ENCODE assay signal across 30 cellular contexts in the genomic region with DNA sequence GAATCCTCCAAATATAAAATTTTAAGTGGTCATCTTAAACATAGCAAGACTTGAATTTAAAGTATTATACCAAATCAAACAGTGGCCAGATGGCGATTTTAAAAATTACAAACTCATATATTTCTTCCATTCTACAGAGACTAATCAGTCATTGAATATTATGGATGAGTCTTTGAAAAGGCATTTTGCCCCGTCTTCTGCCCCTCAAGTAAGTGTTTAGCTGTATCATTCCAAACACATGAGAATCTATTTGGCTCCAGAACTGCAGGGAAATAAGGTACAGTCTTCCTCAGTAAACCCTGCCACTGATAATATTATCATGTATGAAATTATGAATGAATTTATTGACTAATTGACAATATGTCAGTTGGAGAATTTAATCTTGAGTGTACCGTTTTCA.
DNase-seq lines count a peak whose midpoint lies in the region; ATAC-seq and TF ChIP-seq lines count a peak whose summit lies in the region.
"Had no signal": no experiment of that assay in that cellular context is flagged by ENCODE, and none has a peak within 500 bp of the region (broad histone marks: within the 10 kb centered on the region; RNA-seq: fewer than 3 reads in every experiment).

No MANE protein-coding gene starts in this region.

- ATAC-seq in IMR-90 (ENCODE audit: low read depth): peak; percentile 19
- no peak for ATAC-seq in HG03520 (IDR thresholded peaks at IDR 0.05; ENCODE audit: unreplicated experiment)
- ATAC-seq: HepG2; pancreas; stimulated activated naive CD8-positive, alpha-beta T cell treated with anti-CD3 and anti-CD28 coated beads, Interleukin-15, Interleukin-2, amounts not matched to agents 100 U/mL and 50 U/mL, for 24 hours had no signal

- H2AK9ac ChIP-seq in IMR-90 (replicated peaks; ENCODE audit: low read depth, low read length, poor library complexity): no peak overlapping the region

- H3K4me3 Mint-ChIP-seq in CD8-positive, alpha-beta memory T cell: no peak overlapping the region
- H3K4me3 Mint-ChIP-seq: activated CD4-positive, alpha-beta memory T cell treated with anti-CD3 and anti-CD28 coated beads, Interleukin-2, amount 10 ng/mL, durations not matched to agents 7 days and 5 days; CD4-positive, alpha-beta T cell; neural crest cell; T-helper 2 cell treated with Interferon-gamma antibody and Interleukin-4, amounts not matched to agents 5 μg/mL and 100 μg/mL, for 36 hours had no signal

- peak overlapping the region; percentile 68; the same call in 1 of the 2 replicates for H3K4me2 ChIP-seq in IMR-90 (ENCODE audit: low read depth, low read length)

- POLR2A ChIA-PET in IMR-90 (lab: Charles Lee; ENCODE audit: unreplicated experiment): interaction anchor here (0.5 kb wide), 1 partner anchor 124 kb away, joined by 4 read pairs; no protein-coding TSS in a partner anchor
- POLR2A ChIA-PET in CD8-positive, alpha-beta memory T cell (lab: Charles Lee): no interaction called here

- H2AK5ac ChIP-seq in IMR-90 (ENCODE audit: low read depth, low read length): no peak overlapping the region

- peaks cover 0 to 2% (median 0%) of the 10 kb centered on the region in 5 donors for H3K9me3 Mint-ChIP-seq in CD8-positive, alpha-beta memory T cell
- H3K9me3 Mint-ChIP-seq: CD4-positive, alpha-beta T cell; neural crest cell; T-helper 2 cell treated with Interferon-gamma antibody and Interleukin-4, amounts not matched to agents 5 μg/mL and 100 μg/mL, for 36 hours had no signal

- BruUV-seq in IMR-90 (replicated peaks; lab: Mats Ljungman, UMichigan): no TSS peak

- CTCF ChIA-PET in IMR-90 (lab: Yijun Ruan, JAX): interaction anchor here (1.4 kb wide), 1 partner anchor 12 kb away, joined by 3 read pairs; no protein-coding TSS in a partner anchor
- CTCF ChIA-PET in CD8-positive, alpha-beta memory T cell (lab: Charles Lee): no interaction called here

- no peak overlapping the region for H3K4ac ChIP-seq in IMR-90 (ENCODE audit: low read depth, low read length)

- TF ChIP-seq CTCF in IMR-90 (conservative IDR thresholded peaks at IDR 0.05; ENCODE audit: low read depth, low read length): no peak
- no peak for TF ChIP-seq CTCF in foreskin fibroblast (IDR thresholded peaks at IDR 0.05; ENCODE audit: low read depth, low read length)

- H3K4me1 Mint-ChIP-seq in CD8-positive, alpha-beta memory T cell: no peaks in the 10 kb centered on the region
- H3K4me1 Mint-ChIP-seq: activated CD4-positive, alpha-beta memory T cell treated with anti-CD3 and anti-CD28 coated beads, Interleukin-2, amount 10 ng/mL, durations not matched to agents 7 days and 5 days had no signal

- no peak for TF ChIP-seq POLR2A in IMR-90 (IDR thresholded peaks at IDR 0.05; ENCODE audit: low read depth, low read length)

- no peaks in the 10 kb centered on the region for H3K27me3 Mint-ChIP-seq in CD8-positive, alpha-beta memory T cell
- H3K27me3 Mint-ChIP-seq: activated CD4-positive, alpha-beta memory T cell treated with anti-CD3 and anti-CD28 coated beads, Interleukin-2, amount 10 ng/mL, durations not matched to agents 7 days and 5 days; CD4-positive, alpha-beta T cell had no signal

- H3K14ac ChIP-seq in IMR-90 (replicated peaks; ENCODE audit: low read depth, low read length): no peak overlapping the region

- peaks cover 3% of the 10 kb centered on the region; the same call in 1 of the 2 replicates for H3K9me1 ChIP-seq in IMR-90 (ENCODE audit: insufficient read depth, low read length)

- H3K9me3 ChIP-seq in IMR-90 (ENCODE audit: control insufficient read depth, insufficient read depth, low read length): no peaks in the 10 kb centered on the region
- no peaks in the 10 kb centered on the region for H3K9me3 ChIP-seq in CD8-positive, alpha-beta memory T cell (ENCODE audit: low read length)
- H3K9me3 ChIP-seq: esophagus muscularis mucosa, left ventricle myocardium inferior, pancreas, testis had no signal

- no peak overlapping the region for H3K27ac ChIP-seq in IMR-90 (ENCODE audit: insufficient read depth, low read length)
- H3K27ac ChIP-seq in CD8-positive, alpha-beta memory T cell (ENCODE audit: low read depth, low read length): no peak overlapping the region
- H3K27ac ChIP-seq: cardiac muscle cell, esophagus muscularis mucosa, left ventricle myocardium inferior, pancreas, testis had no signal

- in situ Hi-C loops in IMR-90 (cut with MboI; ENCODE audit: low sequenced_read_pairs): no loop called here

- H3K79me1 ChIP-seq in IMR-90 (ENCODE audit: low read depth in 1 of 2, low read length in 2 of 2): peaks cover 0 to 4% of the 10 kb centered on the region in 2 experiments; a peak in 1 of 4 replicates

- dilution Hi-C loops in IMR-90 (cut with HindIII; ENCODE audit: low sequenced_read_pairs, unreplicated experiment): no loop called here

- intact Hi-C loops in IMR-90 (cut with micrococcal nuclease): no loop called here

- no peak overlapping the region for H2AFZ ChIP-seq in IMR-90 (replicated peaks; ENCODE audit: low read length, poor library complexity)

- H3K4me3 ChIP-seq in IMR-90 (ENCODE audit: insufficient read depth, low read depth, low read length): no peak overlapping the region
- H3K4me3 ChIP-seq in foreskin fibroblast (ENCODE audit: low read depth in 1 of 2, low read length in 2 of 2): no peak overlapping the region
- H3K4me3 ChIP-seq in CD8-positive, alpha-beta memory T cell (ENCODE audit: low read length): no peak overlapping the region
- H3K4me3 ChIP-seq: cardiac muscle cell, esophagus muscularis mucosa, left ventricle myocardium inferior, pancreas, testis had no signal

- no peak overlapping the region; a peak in 2 of 4 replicates for H4K8ac ChIP-seq in IMR-90 (ENCODE audit: low read depth in 2 of 2, low read length in 2 of 2)

- peak overlapping the region; percentile 98 for H2BK5ac ChIP-seq in IMR-90 (ENCODE audit: low read depth, low read length, poor library complexity, severe bottlenecking)

- H3K27ac Mint-ChIP-seq in CD8-positive, alpha-beta memory T cell: no peak overlapping the region
- H3K27ac Mint-ChIP-seq: activated CD4-positive, alpha-beta memory T cell treated with anti-CD3 and anti-CD28 coated beads, Interleukin-2, amount 10 ng/mL, durations not matched to agents 7 days and 5 days; CD4-positive, alpha-beta T cell; T-helper 2 cell treated with Interferon-gamma antibody and Interleukin-4, amounts not matched to agents 5 μg/mL and 100 μg/mL, for 36 hours had no signal

- no peak overlapping the region; the same call in 1 of the 2 replicates for H4K91ac ChIP-seq in IMR-90 (ENCODE audit: insufficient read depth, low read depth, low read length)

- peak; percentile 29 for DNase-seq in AG08396 (ENCODE audit: low spot score)
- peak; percentile 79 for DNase-seq in IMR-90
- peak; percentile 17 for DNase-seq in astrocyte of the hippocampus (ENCODE audit: low read depth, low spot score)
- peak; percentile 66 to 85 for DNase-seq in foreskin fibroblast
- no peak for DNase-seq in NCI-H446 treated with DMSO at 0.1 percent for 48 hours (lab: John Stamatoyannopoulos, UW)
- no peak for DNase-seq in CD8-positive, alpha-beta memory T cell
- no peak for DNase-seq in effector CD8-positive, alpha-beta T cell (lab: John Stamatoyannopoulos, UW)
- DNase-seq: activated CD4-positive, alpha-beta memory T cell treated with anti-CD3 and anti-CD28 coated beads, Interleukin-2, amount 10 ng/mL, durations not matched to agents 7 days and 5 days; activated CD4-positive, alpha-beta T cell treated with anti-CD3 and anti-CD28 coated beads for 1 hour; activated CD8-positive, alpha-beta memory T cell treated with anti-CD3 and anti-CD28 coated beads, Interleukin-2, amount 50 U/mL, for 48 hours; activated naive CD4-positive, alpha-beta T cell treated with anti-CD3 and anti-CD28 coated beads, Interleukin-2, amount 50 U/mL, for 16 hours; CD4-positive, alpha-beta T cell; cortex of kidney; DND-41; H7; Karpas-422; left ventricle myocardium inferior; NCI-H2029; pancreas; Right ventricle myocardium superior; small intestine; stimulated activated CD4-positive, alpha-beta T cell treated with anti-CD3 and anti-CD28 coated beads, Interleukin-1b, Interleukin-23, amount 100 ng/mL, for 48 hours; stimulated activated naive CD8-positive, alpha-beta T cell treated with anti-CD3 and anti-CD28 coated beads, Interleukin-15, Interleukin-2, amounts not matched to agents 100 U/mL and 50 U/mL, for 24 hours; testis had no signal

- no peak overlapping the region for H2BK15ac ChIP-seq in IMR-90 (ENCODE audit: low read depth, low read length)

- peak overlapping the region; percentile 94; the same call in 1 of the 2 replicates for H2BK20ac ChIP-seq in IMR-90 (ENCODE audit: low read depth, low read length)

- H4K20me1 ChIP-seq in IMR-90 (ENCODE audit: insufficient read depth, low read length): no peaks in the 10 kb centered on the region

- H4K5ac ChIP-seq in IMR-90 (ENCODE audit: low read depth, low read length): no peak overlapping the region

- peaks cover 24% of the 10 kb centered on the region for H3K4me1 ChIP-seq in IMR-90 (ENCODE audit: control insufficient read depth, insufficient read depth, low read length)
- no peaks in the 10 kb centered on the region for H3K4me1 ChIP-seq in CD8-positive, alpha-beta memory T cell (ENCODE audit: insufficient read depth, low read length)
- H3K4me1 ChIP-seq: left ventricle myocardium inferior, pancreas had no signal

- H2BK120ac ChIP-seq in IMR-90 (ENCODE audit: low read depth, low read length): peak overlapping the region; percentile 95; the same call in 1 of the 2 replicates

- no peaks in the 10 kb centered on the region for H3K36me3 Mint-ChIP-seq in CD8-positive, alpha-beta memory T cell

- H3K18ac ChIP-seq in IMR-90 (ENCODE audit: low read depth, low read length): peak overlapping the region; percentile 74; the same call in 1 of the 2 replicates

- no peak overlapping the region for H3K56ac ChIP-seq in IMR-90 (ENCODE audit: extremely low read depth, insufficient read depth, low read length)

- no peaks in the 10 kb centered on the region for H3K27me3 ChIP-seq in IMR-90 (ENCODE audit: control insufficient read depth, insufficient read depth, low read length)
- no peaks in the 10 kb centered on the region for H3K27me3 ChIP-seq in CD8-positive, alpha-beta memory T cell (ENCODE audit: insufficient read depth, low read length, poor library complexity, severe bottlenecking)
- H3K27me3 ChIP-seq: cardiac muscle cell, esophagus muscularis mucosa, pancreas, testis had no signal

- no peak for TF ChIP-seq RAD21 in IMR-90 (IDR thresholded peaks at IDR 0.05; ENCODE audit: low read length)

- no CpG with 5 or more reads among the region's 3 CpGs for WGBS in IMR-90 (ENCODE audit: extremely low coverage in 2 of 2, insufficient read length in 1 of 2), 2 experiments

- no peak overlapping the region for H3K23ac ChIP-seq in IMR-90 (ENCODE audit: low read depth, low read length)

- no peak overlapping the region for H3K9ac ChIP-seq in IMR-90 (ENCODE audit: low read depth, low read length)

- H3K36me3 ChIP-seq in IMR-90 (ENCODE audit: control insufficient read depth, insufficient read depth, low read length): no peaks in the 10 kb centered on the region
- H3K36me3 ChIP-seq in CD8-positive, alpha-beta memory T cell (ENCODE audit: insufficient read depth, low read length): no peaks in the 10 kb centered on the region
- H3K36me3 ChIP-seq: cardiac muscle cell, esophagus muscularis mucosa, left ventricle myocardium inferior, pancreas had no signal

TF ChIP-seq in IMR-90, 13 proteins besides CTCF, POLR2A, EP300 and RAD21 (continues in another document):
- TF ChIP-seq NFE2L2 (IDR thresholded peaks at IDR 0.05; ENCODE audit: low read depth, low read length) (no peak), FOS (IDR thresholded peaks at IDR 0.05; ENCODE audit: low read depth, low read length) (no peak)

Comparison
In these comparisons a context has a peak if more than half of its experiments do, and no peak if none do; other contexts are left out.
1. DNase-seq: peak in AG08396 (single experiment), IMR-90 (single experiment), astrocyte of the hippocampus (single experiment) and foreskin fibroblast (2 of 2); none in NCI-H446 treated with DMSO at 0.1 percent for 48 hours (single experiment), CD8-positive, alpha-beta memory T cell (0 of 5) and effector CD8-positive, alpha-beta T cell (single experiment).